In the genomic region with DNA sequence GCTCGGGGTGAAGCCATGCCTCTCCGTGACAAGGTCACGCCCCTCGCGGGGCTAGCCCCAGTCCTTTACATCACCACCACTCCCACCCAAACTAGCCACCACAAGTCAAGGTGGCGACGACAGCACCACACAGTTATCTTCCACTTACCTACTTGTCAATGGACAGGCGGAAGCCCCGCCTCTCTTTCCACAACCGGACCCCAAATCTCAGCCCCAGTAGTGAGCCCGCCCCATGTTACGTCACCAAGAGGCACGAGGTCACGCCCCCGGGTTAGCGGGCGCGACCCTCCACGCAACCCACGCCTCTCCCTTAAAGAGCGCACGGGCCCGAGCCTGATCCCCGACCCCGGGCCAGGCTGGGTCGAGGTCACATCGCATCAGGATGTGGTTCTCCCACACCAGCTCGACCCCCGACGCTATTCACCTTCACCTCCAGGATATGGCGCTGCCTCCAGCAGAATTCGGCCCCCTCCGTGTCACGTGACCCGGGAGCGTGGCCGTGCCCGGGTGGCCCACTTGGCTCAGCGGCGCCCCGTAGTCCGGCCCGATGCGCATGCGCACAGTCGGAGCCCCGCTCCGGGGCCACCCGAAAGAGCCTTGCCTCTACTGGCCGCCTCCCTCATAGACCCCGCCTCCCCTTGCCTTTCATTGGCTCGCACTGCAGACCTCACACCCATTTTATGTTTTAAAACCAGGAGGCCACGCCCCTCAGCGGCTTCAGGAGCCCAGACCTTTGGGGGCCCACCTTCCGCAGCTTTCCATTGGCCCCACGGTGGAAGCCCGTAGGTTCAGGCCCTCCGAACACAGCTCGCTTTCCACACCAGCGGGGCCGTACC, we compare ENCODE assay signal across 8 cellular contexts. TPM values are rescaled to one million over a fixed set of nuclear protein-coding genes. Genes with fewer than 3 reads are reported as not detected.
A peak's percentile ranks its signal among the peaks of the same experiment; 100 is the strongest.
DNase-seq lines count a peak whose midpoint lies in the region; ATAC-seq and TF ChIP-seq lines count a peak whose summit lies in the region.

No MANE protein-coding gene starts in this region.

- peak overlapping the region; percentile 88 for H3K4me2 ChIP-seq in skeletal muscle satellite cell (ENCODE audit: low read length)

- H3K9me3 ChIP-seq in AG04450 (ENCODE audit: control insufficient read depth, insufficient read depth, low read length) (peaks cover 6% of the 10 kb centered on the region; the same call in 1 of the 2 replicates), breast epithelium (no peaks in the 10 kb centered on the region), iPS-18c (ENCODE audit: control insufficient read depth, insufficient read depth, low read length) (peaks cover 4% of the 10 kb centered on the region), skeletal muscle satellite cell (replicated peaks; ENCODE audit: low read length) (no peaks in the 10 kb centered on the region)

- H3K9ac ChIP-seq in skeletal muscle satellite cell (ENCODE audit: low read depth, low read length): peak overlapping the region; percentile 92

- CTCF ChIA-PET in AG04450 (lab: Charles Lee): interaction anchor here (1.3 to 1.8 kb wide), 2 partner anchors 11 to 25 kb away, joined by 3 to 8 read pairs; no protein-coding TSS in a partner anchor

- ATAC-seq in GM18873 (IDR thresholded peaks at IDR 0.05; ENCODE audit: low FRiP score, unreplicated experiment) (peak; percentile 87), HG03135 (IDR thresholded peaks at IDR 0.05; ENCODE audit: unreplicated experiment) (peak; percentile 87)

- POLR2A ChIA-PET in AG04450 (lab: Yijun Ruan, JAX): interaction anchor here (0.5 to 1.6 kb wide), 4 partner anchors 17 to 711 kb away, joined by 3 to 10 read pairs (median 4); no protein-coding TSS in a partner anchor

- peak; percentile 19 for TF ChIP-seq CTCF in AG04450 (IDR thresholded peaks at IDR 0.05; ENCODE audit: low read depth, low read length)
- no peak; the same call in 1 of the 2 replicates for TF ChIP-seq CTCF in VCaP (conservative IDR thresholded peaks at IDR 0.05)
- peak in 2 of 3 donors; percentile 8 to 41 for TF ChIP-seq CTCF in breast epithelium (IDR thresholded peaks at IDR 0.05)

- H3K27me3 ChIP-seq in AG04450 (ENCODE audit: control insufficient read depth, insufficient read depth, low read length) (no peaks in the 10 kb centered on the region), breast epithelium (no peaks in the 10 kb centered on the region), skeletal muscle satellite cell (ENCODE audit: control insufficient read depth, insufficient read depth, low read length) (peaks cover 6% of the 10 kb centered on the region)

- no peak for TF ChIP-seq POLR2A in breast epithelium (IDR thresholded peaks at IDR 0.05)

- DNase-seq in AG04450 (ENCODE audit: low read depth, low spot score): peak; percentile 92
- DNase-seq in NCI-H2196 (lab: John Stamatoyannopoulos, UW; ENCODE audit: unreplicated experiment): peak; percentile 98
- DNase-seq in breast epithelium (ENCODE audit: low spot score in 2 of 2): peak; percentile 94 to 97

- intact Hi-C loops in breast epithelium (cut with DNase I; ENCODE audit: low total_unique reads): no loop called here

- H3K4me3 ChIP-seq in AG04450 (ENCODE audit: low read depth, low read length): peak overlapping the region; percentile 89
- peak overlapping the region; percentile 68 to 100 (median 76) for H3K4me3 ChIP-seq in breast epithelium
- H3K4me3 ChIP-seq in iPS-18c (ENCODE audit: insufficient read depth, low read depth, low read length): peak overlapping the region; percentile 97
- peak overlapping the region; percentile 93 for H3K4me3 ChIP-seq in skeletal muscle satellite cell (ENCODE audit: low read length)

- peak overlapping the region; percentile 47 for H3K27ac ChIP-seq in AG04450 (ENCODE audit: low read depth, low read length)
- H3K27ac ChIP-seq in VCaP: peak overlapping the region; percentile 83
- peak overlapping the region; percentile 88 to 99 for H3K27ac ChIP-seq in breast epithelium

- H3K36me3 ChIP-seq in breast epithelium (no peaks in the 10 kb centered on the region), skeletal muscle satellite cell (ENCODE audit: insufficient read depth, low read length) (peaks cover 17% of the 10 kb centered on the region)

- H3K4me1 ChIP-seq in breast epithelium (peaks cover 0 to 9% of the 10 kb centered on the region in 2 donors), skeletal muscle satellite cell (ENCODE audit: control insufficient read depth, insufficient read depth, low read length) (peaks cover 20% of the 10 kb centered on the region)

RNA-seq across cellular contexts. Expression of a gene that starts 18.2 kb away (rescaled TPM):
- polyA plus RNA-seq in AG04450 (2011; rRNA removed): 30.3 and 42.3 TPM in 2 replicates
- polyA minus RNA-seq in AG04450 (2011; rRNA and poly(A)+ RNA removed): 29.1 and 38.4 TPM in 2 replicates
- total RNA-seq in breast epithelium: 10 to 100 TPM; 11.0 to 22.9 (median 14.9) TPM
- 27.6 and 44.3 TPM in 2 replicates for total RNA-seq in skeletal muscle satellite cell (2012; rRNA removed)

RNA-seq across cellular contexts. Expression of a gene that starts 43.4 kb away (rescaled TPM):
- polyA plus RNA-seq in AG04450 (2011; rRNA removed): not detected in 2 replicates
- polyA minus RNA-seq in AG04450 (2011; rRNA and poly(A)+ RNA removed): not detected in 2 replicates
- not detected for total RNA-seq in breast epithelium
- not detected in 2 replicates for total RNA-seq in skeletal muscle satellite cell (2012; rRNA removed)

Comparison
In these comparisons a context has a peak if more than half of its experiments do, and no peak if none do; other contexts are left out.
1. Peak in every context shown above with its lines: DNase-seq, ATAC-seq, H3K4me3 ChIP-seq and H3K27ac ChIP-seq.